14 cellular contexts compared by ENCODE assay signal in the genomic region with DNA sequence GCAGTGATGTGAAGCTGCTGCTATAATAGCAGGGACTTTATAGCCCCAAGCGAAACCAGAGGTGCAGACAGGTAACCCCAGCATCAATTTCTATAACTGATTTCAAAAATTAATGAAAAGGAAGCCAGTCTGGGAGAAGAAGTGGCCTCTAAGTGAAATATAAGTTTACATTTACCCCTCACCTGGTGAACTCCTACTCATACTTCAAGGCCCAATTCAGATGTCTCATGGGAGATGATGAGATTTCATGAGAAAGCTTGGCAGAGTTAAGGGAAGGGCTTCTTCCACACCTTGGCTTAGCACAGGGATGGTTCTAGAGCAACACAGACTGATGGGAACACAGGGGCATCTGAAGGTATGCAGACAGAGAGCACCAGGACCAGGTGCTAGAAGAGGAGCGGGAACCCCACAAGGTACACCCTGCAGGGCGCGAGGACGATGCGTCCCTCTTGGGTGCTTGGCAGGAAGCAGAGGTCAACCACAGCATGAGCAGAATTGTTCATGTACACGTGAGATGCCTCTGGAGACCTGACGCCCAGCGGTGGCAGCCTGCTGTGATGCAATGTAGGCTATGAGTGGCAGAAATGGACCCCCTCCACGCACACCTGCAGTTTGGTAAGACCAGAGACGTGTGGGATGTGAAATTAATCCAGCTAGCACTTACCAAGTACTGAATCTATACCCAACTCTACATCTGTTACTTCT.
DNase-seq lines count a peak whose midpoint lies in the region; ATAC-seq lines count a peak whose summit lies in the region.
"Had no signal": no experiment of that assay in that cellular context is flagged by ENCODE, and none has a peak within 500 bp of the region (broad histone marks: within the 10 kb centered on the region; RNA-seq: fewer than 3 reads in every experiment).

No MANE protein-coding gene starts in this region.

- intact Hi-C loops in Right ventricle myocardium inferior (cut with DNase I), result no loop called here

- H3K36me3 Mint-ChIP-seq in effector memory CD8-positive, alpha-beta T cell (ENCODE audit: insufficient read depth), result no peaks in the 10 kb centered on the region

- no peak for DNase-seq in effector memory CD8-positive, alpha-beta T cell
- DNase-seq in activated gamma-delta T cell treated with Interleukin-2 at 50 U/mL for 16 hours, result no peak
- DNase-seq in Right ventricle myocardium inferior (ENCODE audit: missing footprints), result no peak
- DNase-seq in NCI-H345 treated with DMSO at 0.1 percent for 48 hours (lab: John Stamatoyannopoulos, UW; ENCODE audit: unreplicated experiment), result no peak
- DNase-seq: DMS79, NCI-H1930, nephron progenitor cell, right lobe of liver had no signal

- no peak overlapping the region for H3K27ac Mint-ChIP-seq in effector memory CD8-positive, alpha-beta T cell
- H3K27ac Mint-ChIP-seq: B cell had no signal

- peaks cover 2 to 4% of the 10 kb centered on the region in 2 donors for H3K4me1 Mint-ChIP-seq in effector memory CD8-positive, alpha-beta T cell (ENCODE audit: low read depth in 2 of 2)

- peaks cover 37 to 40% of the 10 kb centered on the region in 2 donors for H3K27me3 Mint-ChIP-seq in effector memory CD8-positive, alpha-beta T cell

- ATAC-seq in GM18502 (IDR thresholded peaks at IDR 0.05; ENCODE audit: poor library complexity, unreplicated experiment) (peak; percentile 61), GM19467 (IDR thresholded peaks at IDR 0.05; ENCODE audit: unreplicated experiment) (peak; percentile 56), HG03175 (IDR thresholded peaks at IDR 0.05; ENCODE audit: unreplicated experiment) (peak; percentile 76), Right ventricle myocardium inferior (no peak), HG02840 (IDR thresholded peaks at IDR 0.05; ENCODE audit: low FRiP score, unreplicated experiment) (no peak)
- ATAC-seq in effector memory CD8-positive, alpha-beta T cell (replicated peaks), result peak; percentile 14
- ATAC-seq: K562, right lobe of liver had no signal

- H3K9me3 Mint-ChIP-seq in effector memory CD8-positive, alpha-beta T cell, result peaks cover 9 to 10% of the 10 kb centered on the region in 2 donors

- no peak overlapping the region for H3K4me3 Mint-ChIP-seq in effector memory CD8-positive, alpha-beta T cell
- H3K4me3 Mint-ChIP-seq: B cell, nephron progenitor cell had no signal

Comparison
In these comparisons a context has a peak if more than half of its experiments do, and no peak if none do; other contexts are left out.
1. ATAC-seq: peak in GM18502 (single experiment), GM19467 (single experiment), HG03175 (single experiment) and effector memory CD8-positive, alpha-beta T cell (single experiment); none in Right ventricle myocardium inferior (single experiment) and HG02840 (single experiment).